Comparison of ENCODE assay signal across 28 cellular contexts in genomic region chr14:85554106-85554505, GRCh38. TPM values are rescaled to one million over a fixed set of nuclear protein-coding genes. Genes with fewer than 3 reads are reported as not detected.
A peak's percentile ranks its signal among the peaks of the same experiment; 100 is the strongest.
DNase-seq lines count a peak whose midpoint lies in the region; ATAC-seq, FAIRE-seq and TF ChIP-seq lines count a peak whose summit lies in the region.
"Had no signal": no experiment of that assay in that cellular context is flagged by ENCODE, and none has a peak within 500 bp of the region (broad histone marks: within the 10 kb centered on the region; RNA-seq: fewer than 3 reads in every experiment).

No MANE protein-coding gene starts in this region.

- TF ChIP-seq CTCF in HepG2 (CRISPR knock-in tag; IDR thresholded peaks at IDR 0.05) (no peak), right lobe of liver (IDR thresholded peaks at IDR 0.05) (no peak), keratinocyte (optimal IDR thresholded peaks at IDR 0.05 in 1 of 3, IDR thresholded peaks at IDR 0.05 in 1 of 3, conservative IDR thresholded peaks at IDR 0.05 in 1 of 3; ENCODE audit: extremely low read depth in 1 of 3, insufficient read depth in 2 of 3, low read length in 3 of 3) (no peak)

- intact Hi-C loops in HepG2 (cut with micrococcal nuclease; ENCODE audit: unreplicated experiment), result no loop called here
- intact Hi-C loops in right lobe of liver (cut with DNase I), result no loop called here

- H3K36me3 ChIP-seq in HepG2 (replicated peaks in 1 of 2; ENCODE audit: control insufficient read depth in 1 of 2, insufficient read depth in 2 of 2, low read length in 2 of 2) (no peaks in the 10 kb centered on the region), right lobe of liver (no peaks in the 10 kb centered on the region), keratinocyte (ENCODE audit: control insufficient read depth in 2 of 2, extremely low read depth in 1 of 2, insufficient read depth in 2 of 2, low read length in 2 of 2) (peaks cover 9 to 20% of the 10 kb centered on the region in 2 experiments)
- H3K36me3 ChIP-seq: BE2C had no signal

- H3K9me3 ChIP-seq in HepG2 (ENCODE audit: low read length) (peaks cover 51% of the 10 kb centered on the region), right lobe of liver (no peaks in the 10 kb centered on the region), keratinocyte (ENCODE audit: control insufficient read depth, low read depth, low read length) (no peaks in the 10 kb centered on the region)
- H3K9me3 ChIP-seq: BE2C had no signal

- no peak overlapping the region for H2AFZ ChIP-seq in HepG2 (ENCODE audit: low read length)
- no peak overlapping the region for H2AFZ ChIP-seq in keratinocyte (ENCODE audit: control insufficient read depth, low read length)

- 4% methylated on average over 3 of the region's 3 CpGs for WGBS in HepG2 (ENCODE audit: low lambda C conversion rate)
- 48% methylated on average over 3 of the region's 3 CpGs for WGBS in right lobe of liver (ENCODE audit: insufficient coverage, low coverage, low lambda C conversion rate, missing lambda C conversion rate)

- dilution Hi-C loops in keratinocyte (cut with MboI; ENCODE audit: extremely low pct_ligation_motif_present, low sequenced_read_pairs), result no loop called here

- no peaks in the 10 kb centered on the region for H3K27me3 ChIP-seq in HepG2 (ENCODE audit: control insufficient read depth in 1 of 2, insufficient read depth in 2 of 2, low read length in 2 of 2)
- H3K27me3 ChIP-seq in right lobe of liver, result no peaks in the 10 kb centered on the region
- H3K27me3 ChIP-seq in keratinocyte (ENCODE audit: control insufficient read depth, extremely low read depth, insufficient read depth, low read length), result no peaks in the 10 kb centered on the region
- H3K27me3 ChIP-seq: BE2C had no signal

- no peaks in the 10 kb centered on the region for H4K20me1 ChIP-seq in HepG2 (ENCODE audit: insufficient read depth, low read length)
- H4K20me1 ChIP-seq in keratinocyte (ENCODE audit: control insufficient read depth, extremely low read depth, insufficient read depth, low read length), result no peaks in the 10 kb centered on the region

- no peak for ATAC-seq in HepG2
- ATAC-seq in right lobe of liver, result no peak
- no peak for ATAC-seq in GM18867 (IDR thresholded peaks at IDR 0.05; ENCODE audit: unreplicated experiment)
- ATAC-seq: GM12878, HCT116 had no signal

- H3K4me3 ChIP-seq in HepG2 (replicated peaks in 1 of 3; ENCODE audit: insufficient read depth in 1 of 3, low read depth in 2 of 3, low read length in 3 of 3) (no peak overlapping the region), right lobe of liver (no peak overlapping the region), keratinocyte (ENCODE audit: control insufficient read depth in 2 of 3, extremely low read depth in 1 of 3, insufficient read depth in 2 of 3, low read depth in 1 of 3, low read length in 3 of 3) (no peak overlapping the region)
- H3K4me3 ChIP-seq: GM12878 had no signal

- TF ChIP-seq POLR2A in HepG2 (IDR thresholded peaks at IDR 0.05; ENCODE audit: insufficient read depth in 1 of 2, low read depth in 2 of 2, low read length in 2 of 2) (no peak), right lobe of liver (IDR thresholded peaks at IDR 0.05) (no peak)

- FAIRE-seq in HepG2 (lab: Jason Lieb, UNC) (no peak), keratinocyte (lab: Jason Lieb, UNC) (peak; percentile 26)
- FAIRE-seq: GM12878, H1 had no signal

- H3K27ac ChIP-seq in HepG2 (ENCODE audit: extremely low read length, insufficient read depth, low read length) (no peak overlapping the region), right lobe of liver (no peak overlapping the region), keratinocyte (ENCODE audit: control insufficient read depth, insufficient read depth, low read length) (no peak overlapping the region)
- H3K27ac ChIP-seq: HL-60 had no signal

- no peaks in the 10 kb centered on the region for H3K4me1 ChIP-seq in HepG2 (ENCODE audit: insufficient read depth, low read length)
- H3K4me1 ChIP-seq in right lobe of liver, result no peaks in the 10 kb centered on the region
- peaks cover 6% of the 10 kb centered on the region for H3K4me1 ChIP-seq in keratinocyte (ENCODE audit: control insufficient read depth, extremely low read depth, insufficient read depth, low read length)
- H3K4me1 ChIP-seq: BE2C had no signal

- TF ChIP-seq RAD21 in HepG2 (CRISPR knock-in tag; IDR thresholded peaks at IDR 0.05), result no peak

- no peak for TF ChIP-seq EP300 in HepG2 (IDR thresholded peaks at IDR 0.05; ENCODE audit: low read depth in 2 of 2, low read length in 2 of 2)
- TF ChIP-seq EP300 in HepG2 (CRISPR knock-in tag; IDR thresholded peaks at IDR 0.05; ENCODE audit: borderline replicate concordance), result no peak

- H3K79me2 ChIP-seq in HepG2 (ENCODE audit: insufficient read depth, low read length) (no peaks in the 10 kb centered on the region), keratinocyte (ENCODE audit: control insufficient read depth, insufficient read depth, low read length) (peaks cover 41% of the 10 kb centered on the region)

- H3K4me2 ChIP-seq in HepG2 (ENCODE audit: low read depth, low read length) (no peak overlapping the region), keratinocyte (ENCODE audit: control insufficient read depth, extremely low read depth, insufficient read depth, low read depth, low read length) (no peak overlapping the region)

- no peaks in the 10 kb centered on the region for H3K9me1 ChIP-seq in keratinocyte (ENCODE audit: control insufficient read depth, extremely low read depth, insufficient read depth, low read length)

- in situ Hi-C loops in HepG2 (cut with HindIII; ENCODE audit: extremely low pct_ligation_motif_present, low pct_unique_long_range_greater_than_20kb), result no loop called here

- POLR2A ChIA-PET in HepG2 (lab: Yijun Ruan, JAX), result no interaction called here

- no TSS peak for BruUV-seq in HepG2 (replicated peaks; lab: Mats Ljungman, UMichigan)

- CTCF ChIA-PET in HepG2 (lab: Yijun Ruan, JAX; ENCODE audit: low intra/inter-chr PET ratio, low total read pairs), result no interaction called here

- no peak overlapping the region for H3K9ac ChIP-seq in HepG2 (ENCODE audit: insufficient read depth, low read depth, low read length)
- no peak overlapping the region for H3K9ac ChIP-seq in keratinocyte (ENCODE audit: control insufficient read depth, extremely low read depth, insufficient read depth, low read length)

- DNase-seq in HepG2 (ENCODE audit: low spot score) (peak; percentile 21), right lobe of liver (no peak), amniotic epithelial cell (ENCODE audit: low read depth) (peak; percentile 55), keratinocyte (ENCODE audit: low read depth, low spot score) (no peak), NCI-H82 (lab: John Stamatoyannopoulos, UW) (no peak), activated T-cell treated with anti-CD3 and anti-CD28 coated beads for 4 hours (no peak)
- DNase-seq: 8988T; ACHN; BE2C; CD8-positive, alpha-beta memory T cell; DMS153; GDM1; Karpas-422; NCI-H1092 treated with DMSO at 0.1 percent for 48 hours; NCI-H1436; NCI-H187; NCI-H2081 treated with DMSO at 0.1 percent for 48 hours; NCI-H2171; NCI-H226; NCI-H524; NCI-H748 treated with DMSO at 0.1 percent for 48 hours; Right ventricle myocardium superior had no signal

RNA-seq across cellular contexts. Expression of gene FLRT2, which starts 24.2 kb away (rescaled TPM):
- not detected in 2 replicates for total RNA-seq in HepG2 (2016; rRNA removed; fragmentation: Illumina TruSeq; extraction: Trizol)
- not detected in 2 replicates for total RNA-seq in HepG2 (2016; cell fraction: cytosol; rRNA removed; fragmentation: Illumina TruSeq; extraction: Trizol; ENCODE audit: low read depth)
- total RNA-seq in HepG2 (2016; cell fraction: insoluble cytoplasmic fraction; rRNA removed; fragmentation: Illumina TruSeq; extraction: Trizol), result not detected in 2 replicates
- not detected in 2 replicates for total RNA-seq in HepG2 (2016; cell fraction: membrane; rRNA removed; fragmentation: Illumina TruSeq; extraction: Trizol)
- total RNA-seq in HepG2 (2016; cell fraction: nucleus; rRNA removed; fragmentation: Illumina TruSeq; extraction: Trizol), result 0.06 TPM in 1 of 2 replicates, not detected in the other
- polyA plus RNA-seq in HepG2 (2011; rRNA removed), result 0.16 TPM in 1 of 2 replicates, not detected in the other
- not detected in 2 replicates for polyA plus RNA-seq in HepG2 (2011; cell fraction: cytosol; rRNA removed)
- polyA plus RNA-seq in HepG2 (2011; cell fraction: nucleus; rRNA removed), result not detected in 2 replicates
- polyA plus RNA-seq in HepG2 (2012), result not detected in 2 replicates
- not detected in 2 replicates for polyA plus RNA-seq in HepG2 (2016; cell fraction: cytosol; fragmentation: Illumina TruSeq; extraction: Trizol; ENCODE audit: low read depth)
- not detected in 2 replicates for polyA plus RNA-seq in HepG2 (2016; cell fraction: insoluble cytoplasmic fraction; fragmentation: Illumina TruSeq; extraction: Trizol; ENCODE audit: low read depth)
- polyA plus RNA-seq in HepG2 (2016; cell fraction: membrane; fragmentation: Illumina TruSeq; extraction: Trizol; ENCODE audit: low read depth), result not detected in 2 replicates
- not detected in 2 replicates for polyA plus RNA-seq in HepG2 (2016; cell fraction: nucleus; fragmentation: Illumina TruSeq; extraction: Trizol; ENCODE audit: insufficient read depth, low read depth)
- polyA minus RNA-seq in HepG2 (2011; rRNA and poly(A)+ RNA removed; ENCODE audit: low replicate concordance), result 7.6 TPM in 1 of 2 replicates, not detected in the other
- not detected in 2 replicates for polyA minus RNA-seq in HepG2 (2011; cell fraction: cytosol; rRNA and poly(A)+ RNA removed)
- 0.26 TPM in 1 of 2 replicates, not detected in the other for polyA minus RNA-seq in HepG2 (2011; cell fraction: nucleus; rRNA and poly(A)+ RNA removed)
- total RNA-seq in right lobe of liver, result 1 to 10 TPM in 5 of 6 experiments, under 1 TPM in 1; 0.12 to 4.1 (median 2.0) TPM
- polyA plus RNA-seq in keratinocyte, result 49.3 to 74.4 TPM (median 69.2 TPM) in 3 replicates
- polyA plus RNA-seq in keratinocyte (2011; ENCODE audit: low read depth), result 55.8 TPM
- polyA plus RNA-seq in keratinocyte (2011; cell fraction: cytosol; rRNA removed), result 22.2 and 23.3 TPM in 2 replicates
- polyA plus RNA-seq in keratinocyte (2011; cell fraction: nucleus; rRNA removed), result 229 and 258 TPM in 2 replicates
- 29.4 and 43.2 TPM in 2 replicates for polyA plus RNA-seq in keratinocyte (2012; ENCODE audit: low replicate concordance)
- 63.4 to 138 TPM (median 138 TPM) in 3 replicates for polyA minus RNA-seq in keratinocyte
- polyA minus RNA-seq in keratinocyte (2011; cell fraction: cytosol; rRNA and poly(A)+ RNA removed), result 50.3 TPM
- polyA minus RNA-seq in keratinocyte (2011; cell fraction: nucleus; rRNA and poly(A)+ RNA removed), result 292 and 345 TPM in 2 replicates
- total RNA-seq: CD8-positive, alpha-beta memory T cell had no signal
- polyA plus RNA-seq: CD14-positive monocyte; CD8-positive, alpha-beta memory T cell; GM12878 had no signal

Comparison
In these comparisons a context has a peak if more than half of its experiments do, and no peak if none do; other contexts are left out.
1. DNase-seq: peak in HepG2 (single experiment) and amniotic epithelial cell (single experiment); none in right lobe of liver (0 of 3), keratinocyte (single experiment), NCI-H82 (single experiment) and activated T-cell treated with anti-CD3 and anti-CD28 coated beads for 4 hours (single experiment).